In genomic region chr13:94601446-94602431, GRCh38 we compare ENCODE assay signal across 8 cellular contexts. TPM values are rescaled to one million over a fixed set of nuclear protein-coding genes. Genes with fewer than 3 reads are reported as not detected.
DNase-seq lines count a peak whose midpoint lies in the region; ATAC-seq, FAIRE-seq and TF ChIP-seq lines count a peak whose summit lies in the region.

Gene GPR180, plus strand, starts transcription at chr13:94601857. Its CDS starts 71 bp downstream, at chr13:94601928.

- H3K9ac ChIP-seq in iPS-20b (ENCODE audit: low read depth, low read length) (peak within 1 kb of the TSS; percentile 87), skeletal muscle tissue (ENCODE audit: low read depth in 1 of 3, low read length in 3 of 3) (peak within 1 kb of the TSS; percentile 72 to 80 (median 77))

- H3K36me3 ChIP-seq in WERI-Rb-1 (peaks cover 12% of the 10 kb centered on the region), bronchial epithelial cell (ENCODE audit: control insufficient read depth, insufficient read depth, low read length) (peaks cover 2% of the 10 kb centered on the region), iPS-20b (ENCODE audit: insufficient read depth, low read depth, low read length) (peaks cover 15% of the 10 kb centered on the region), skeletal muscle tissue (ENCODE audit: control insufficient read depth in 3 of 3, insufficient read depth in 3 of 3, low read length in 3 of 3) (peaks cover 0 to 7% (median 0%) of the 10 kb centered on the region in 3 donors)

- FAIRE-seq in bronchial epithelial cell (lab: Jason Lieb, UNC) = no peak

- POLR2A ChIA-PET in AG04449 (lab: Yijun Ruan, JAX) = interaction anchor here (1.1 kb wide), 2 partner anchors 15 to 52 kb away, joined by 3 to 5 read pairs; no protein-coding TSS in a partner anchor

- H3K4me3 ChIP-seq in AG04449 (ENCODE audit: low read depth, low read length) (peak within 1 kb of the TSS; percentile 97), WERI-Rb-1 (ENCODE audit: low read depth, low read length) (peak within 1 kb of the TSS; percentile 69), bronchial epithelial cell (ENCODE audit: low read depth, low read length) (peak within 1 kb of the TSS; percentile 80), iPS-20b (ENCODE audit: low read length) (peak within 1 kb of the TSS; percentile 93), skeletal muscle tissue (ENCODE audit: low read length in 3 of 3) (peak within 1 kb of the TSS; percentile 85 to 89 (median 85))

- H3K4me1 ChIP-seq in iPS-20b (ENCODE audit: insufficient read depth, low read length) (peaks cover 5% of the 10 kb centered on the region; the same call in 1 of the 2 replicates), skeletal muscle tissue (ENCODE audit: control insufficient read depth in 3 of 3, insufficient read depth in 3 of 3, low read length in 3 of 3) (peaks cover 0 to 11% (median 3%) of the 10 kb centered on the region in 3 donors)

- TF ChIP-seq CTCF in AG04449 (IDR thresholded peaks at IDR 0.05; ENCODE audit: insufficient read depth, low read length, missing control alignments) (no peak), WERI-Rb-1 (IDR thresholded peaks at IDR 0.05; ENCODE audit: low read depth, low read length) (no peak), bronchial epithelial cell (IDR thresholded peaks at IDR 0.05; ENCODE audit: insufficient read depth, low read length, severe bottlenecking) (no peak)

- H3K9me3 ChIP-seq in WERI-Rb-1 (ENCODE audit: severe bottlenecking) (peaks cover 12% of the 10 kb centered on the region), iPS-20b (ENCODE audit: insufficient read depth, low read depth, low read length) (peaks cover 5% of the 10 kb centered on the region; the same call in 1 of the 2 replicates), skeletal muscle tissue (ENCODE audit: control insufficient read depth in 3 of 3, low read length in 3 of 3) (no peaks in the 10 kb centered on the region)

- H3K27ac ChIP-seq in WERI-Rb-1 (peak within 1 kb of the TSS; percentile 68), iPS-20b (ENCODE audit: low read length) (no peak within 1 kb of the TSS), skeletal muscle tissue (ENCODE audit: low read depth, low read length) (peak within 1 kb of the TSS; percentile 47)

- H3K27me3 ChIP-seq in WERI-Rb-1 (ENCODE audit: insufficient read depth, low read depth, severe bottlenecking) = no peaks in the 10 kb centered on the region
- no peaks in the 10 kb centered on the region for H3K27me3 ChIP-seq in bronchial epithelial cell (ENCODE audit: control insufficient read depth, insufficient read depth, low read length)
- H3K27me3 ChIP-seq in iPS-20b (ENCODE audit: insufficient read depth, low read length) = peaks cover 13% of the 10 kb centered on the region
- H3K27me3 ChIP-seq in skeletal muscle tissue (ENCODE audit: control insufficient read depth in 3 of 3, insufficient read depth in 3 of 3, low read length in 3 of 3) = no peaks in the 10 kb centered on the region

- DNase-seq in AG04449 (ENCODE audit: low read depth, low spot score) (peak; percentile 98), NCI-H2171 treated with DMSO at 0.1 percent for 48 hours (lab: John Stamatoyannopoulos, UW) (peak; percentile 99), WERI-Rb-1 (peak; percentile 97), bronchial epithelial cell (ENCODE audit: low read depth) (peak; percentile 98)

- CTCF ChIA-PET in AG04449 (lab: Yijun Ruan, JAX) = interaction anchor here (0.9 to 4.2 kb wide), 3 partner anchors 11 to 588 kb away, joined by 3 to 27 read pairs (median 3); no protein-coding TSS in a partner anchor

- ATAC-seq in GM18870 (IDR thresholded peaks at IDR 0.05; ENCODE audit: unreplicated experiment) (peak; percentile 99), HG03108 (IDR thresholded peaks at IDR 0.05; ENCODE audit: unreplicated experiment) (peak; percentile 99)

RNA-seq across cellular contexts. Expression of gene GPR180, which starts in this region (rescaled TPM):
- total RNA-seq in bronchial epithelial cell (8.8 and 12.4 TPM in 2 replicates), skeletal muscle tissue (6.3 TPM)
